Comparison of ENCODE assay signal across 8 cellular contexts in the genomic region with DNA sequence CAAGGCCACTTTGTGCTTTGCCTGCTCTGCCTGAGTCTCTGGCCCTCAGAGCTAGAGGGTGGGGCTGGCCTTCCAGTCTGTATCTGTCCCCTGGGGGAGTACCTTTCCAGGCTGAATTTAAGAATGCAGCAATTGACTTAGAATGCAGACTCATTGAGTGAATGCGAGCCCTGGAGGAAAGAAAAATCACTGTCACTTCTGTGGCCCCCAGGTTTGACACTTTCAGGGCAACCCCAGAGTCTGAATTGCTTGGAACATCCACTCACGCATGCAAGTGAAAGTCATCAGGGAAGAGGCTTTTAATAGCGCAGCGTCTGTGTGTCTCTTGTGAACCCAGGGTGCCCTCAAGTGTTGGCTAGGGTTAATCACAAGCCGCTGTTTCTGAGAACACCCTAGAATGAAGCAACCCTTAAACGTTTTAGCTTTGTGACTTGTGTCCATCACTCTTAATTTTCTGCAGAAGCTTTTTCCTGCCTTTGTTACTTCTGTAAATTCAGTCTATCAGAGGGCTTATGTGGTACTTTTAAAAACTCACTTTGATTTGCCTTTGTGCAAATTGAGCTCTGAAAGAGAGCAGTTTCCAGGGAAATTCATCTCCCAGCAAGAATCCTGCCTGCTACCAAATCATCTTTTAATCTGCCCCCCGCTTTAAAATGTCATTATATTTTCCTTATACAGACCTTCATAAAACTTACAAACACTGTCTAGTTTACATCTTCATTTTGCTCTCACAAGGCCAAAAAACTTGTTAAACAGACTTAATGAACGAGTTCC.
DNase-seq lines count a peak whose midpoint lies in the region; ATAC-seq, FAIRE-seq and TF ChIP-seq lines count a peak whose summit lies in the region.

No MANE protein-coding gene starts in this region.

- H3K27me3 ChIP-seq in IMR-90 (ENCODE audit: control insufficient read depth, insufficient read depth, low read length) (peaks cover 2% of the 10 kb centered on the region; the same call in 1 of the 2 replicates), pancreas (peaks cover 0 to 2% (median 0%) of the 10 kb centered on the region in 4 donors), aorta (ENCODE audit: control insufficient read depth in 1 of 2, insufficient read depth in 2 of 2, low read length in 1 of 2) (no peaks in the 10 kb centered on the region)

- H3K27me3 Mint-ChIP-seq in activated T-helper 2 cell treated with anti-CD3 and anti-CD28 coated beads, Interferon-gamma antibody, Interleukin-2, Interleukin-4, amounts not matched to agents 10 μg/mL and 5 μg/mL and 100 μg/mL, durations not matched to agents 14 hours and 24 hours and 36 hours (ENCODE audit: low read depth): peaks cover 33% of the 10 kb centered on the region

- H3K18ac ChIP-seq in IMR-90 (ENCODE audit: low read depth, low read length): no peak overlapping the region

- dilution Hi-C loops in IMR-90 (cut with HindIII; ENCODE audit: low sequenced_read_pairs, unreplicated experiment): no loop called here

- H3K14ac ChIP-seq in IMR-90 (replicated peaks; ENCODE audit: low read depth, low read length): no peak overlapping the region

- H2BK20ac ChIP-seq in IMR-90 (ENCODE audit: low read depth, low read length): no peak overlapping the region

- peak; percentile 75 for ATAC-seq in GM19351 (IDR thresholded peaks at IDR 0.05; ENCODE audit: unreplicated experiment)
- ATAC-seq in IMR-90 (ENCODE audit: low read depth): peak; percentile 100
- peak; percentile 78 to 98 (median 98) for ATAC-seq in pancreas
- ATAC-seq in aorta (ENCODE audit: low FRiP score): peak; percentile 83

- H2BK5ac ChIP-seq in IMR-90 (ENCODE audit: low read depth, low read length, poor library complexity, severe bottlenecking): no peak overlapping the region

- H3K4me1 ChIP-seq in IMR-90 (ENCODE audit: control insufficient read depth, insufficient read depth, low read length) (no peaks in the 10 kb centered on the region), pancreas (peaks cover 0 to 2% (median 0%) of the 10 kb centered on the region in 3 donors), aorta (ENCODE audit: control insufficient read depth in 1 of 2, insufficient read depth in 2 of 2, low read length in 2 of 2) (no peaks in the 10 kb centered on the region)

- H3K36me3 ChIP-seq in IMR-90 (ENCODE audit: control insufficient read depth, insufficient read depth, low read length): no peaks in the 10 kb centered on the region
- no peaks in the 10 kb centered on the region for H3K36me3 ChIP-seq in pancreas
- H3K36me3 ChIP-seq in aorta (ENCODE audit: control insufficient read depth in 1 of 2, insufficient read depth in 2 of 2, low read length in 1 of 2): no peaks in the 10 kb centered on the region

- TF ChIP-seq POLR2A in IMR-90 (IDR thresholded peaks at IDR 0.05; ENCODE audit: low read depth, low read length): no peak

- FAIRE-seq in pancreas (lab: Jason Lieb, UNC): no peak

- H4K91ac ChIP-seq in IMR-90 (ENCODE audit: insufficient read depth, low read depth, low read length): no peak overlapping the region

- H3K4me3 ChIP-seq in IMR-90 (ENCODE audit: insufficient read depth, low read depth, low read length) (no peak overlapping the region), pancreas (no peak overlapping the region), aorta (ENCODE audit: low read length in 2 of 2) (no peak overlapping the region)

- H3K4me2 ChIP-seq in IMR-90 (ENCODE audit: low read depth, low read length): peak overlapping the region; percentile 87

- no peaks in the 10 kb centered on the region for H3K9me3 ChIP-seq in IMR-90 (ENCODE audit: control insufficient read depth, insufficient read depth, low read length)
- H3K9me3 ChIP-seq in pancreas: no peaks in the 10 kb centered on the region
- H3K9me3 ChIP-seq in aorta (ENCODE audit: control insufficient read depth, low read length): no peaks in the 10 kb centered on the region

- no peak overlapping the region for H2BK120ac ChIP-seq in IMR-90 (ENCODE audit: low read depth, low read length)

- peak; percentile 74 for TF ChIP-seq RAD21 in IMR-90 (IDR thresholded peaks at IDR 0.05; ENCODE audit: low read length)

- WGBS in IMR-90 (ENCODE audit: extremely low coverage in 2 of 2, insufficient read length in 1 of 2), 2 experiments: 17% methylated on average over 2 of the region's 8 CpGs; no CpG with 5 or more reads in 1 of the 2 experiments
- 15 to 20% methylated on average over 8 of the region's 8 CpGs for WGBS in pancreas, 2 donors
- 15 to 18% methylated on average over 8 of the region's 8 CpGs for WGBS in aorta, 2 donors

- H3K9me3 Mint-ChIP-seq in activated T-helper 2 cell treated with anti-CD3 and anti-CD28 coated beads, Interferon-gamma antibody, Interleukin-2, Interleukin-4, amounts not matched to agents 10 μg/mL and 5 μg/mL and 100 μg/mL, durations not matched to agents 14 hours and 24 hours and 36 hours: no peaks in the 10 kb centered on the region

- TF ChIP-seq CTCF in IMR-90 (conservative IDR thresholded peaks at IDR 0.05; ENCODE audit: low read depth, low read length) (peak; percentile 65), pancreas (IDR thresholded peaks at IDR 0.05) (peak in 3 of 4 donors; percentile 39 to 48 (median 46))

- no peak overlapping the region for H2AFZ ChIP-seq in IMR-90 (replicated peaks; ENCODE audit: low read length, poor library complexity)

- no peak overlapping the region for H2BK15ac ChIP-seq in IMR-90 (ENCODE audit: low read depth, low read length)

- POLR2A ChIA-PET in IMR-90 (lab: Charles Lee; ENCODE audit: unreplicated experiment): no interaction called here

- DNase-seq in CD1c-positive myeloid dendritic cell (ENCODE audit: extremely low spot score) (peak; percentile 82), IMR-90 (peak; percentile 66), RKO (ENCODE audit: low spot score) (peak; percentile 79), foreskin melanocyte (peak; percentile 55), pancreas (peak in 3 of 6 donors; percentile 31 to 62 (median 50)), aorta (peak in 1 of 2 donors; percentile 58)
- peak; percentile 44 for DNase-seq in activated T-helper 2 cell treated with anti-CD3 and anti-CD28 coated beads, Interferon-gamma antibody, Interleukin-2, Interleukin-4, amounts not matched to agents 10 μg/mL and 5 μg/mL and 100 μg/mL, durations not matched to agents 14 hours and 24 hours and 36 hours (ENCODE audit: low spot score)

- peaks cover 7% of the 10 kb centered on the region for H3K4me1 Mint-ChIP-seq in activated T-helper 2 cell treated with anti-CD3 and anti-CD28 coated beads, Interferon-gamma antibody, Interleukin-2, Interleukin-4, amounts not matched to agents 10 μg/mL and 5 μg/mL and 100 μg/mL, durations not matched to agents 14 hours and 24 hours and 36 hours (ENCODE audit: low read depth)

- no peaks in the 10 kb centered on the region for H3K79me1 ChIP-seq in IMR-90 (ENCODE audit: low read depth in 1 of 2, low read length in 2 of 2)

- H3K4ac ChIP-seq in IMR-90 (ENCODE audit: low read depth, low read length): no peak overlapping the region

- no peak overlapping the region for H3K27ac Mint-ChIP-seq in activated T-helper 2 cell treated with anti-CD3 and anti-CD28 coated beads, Interferon-gamma antibody, Interleukin-2, Interleukin-4, amounts not matched to agents 10 μg/mL and 5 μg/mL and 100 μg/mL, durations not matched to agents 14 hours and 24 hours and 36 hours

- H3K23ac ChIP-seq in IMR-90 (ENCODE audit: low read depth, low read length): no peak overlapping the region

- no peak overlapping the region for H4K5ac ChIP-seq in IMR-90 (ENCODE audit: low read depth, low read length)

- H3K27ac ChIP-seq in IMR-90 (ENCODE audit: insufficient read depth, low read length) (no peak overlapping the region), pancreas (no peak overlapping the region), aorta (ENCODE audit: low read depth in 1 of 2, low read length in 2 of 2) (no peak overlapping the region)

- H3K4me3 Mint-ChIP-seq in activated T-helper 2 cell treated with anti-CD3 and anti-CD28 coated beads, Interferon-gamma antibody, Interleukin-2, Interleukin-4, amounts not matched to agents 10 μg/mL and 5 μg/mL and 100 μg/mL, durations not matched to agents 14 hours and 24 hours and 36 hours (ENCODE audit: low read depth): no peak overlapping the region

- intact Hi-C loops in IMR-90 (cut with micrococcal nuclease): loop anchor here (1.0 to 5.0 kb wide), 4 partner anchors 521 to 1329 kb away; a partner anchor contains a TSS
- intact Hi-C loops in activated T-helper 2 cell treated with anti-CD3 and anti-CD28 coated beads, Interferon-gamma antibody, Interleukin-2, Interleukin-4, amounts not matched to agents 10 μg/mL and 5 μg/mL and 100 μg/mL, durations not matched to agents 14 hours and 24 hours and 36 hours (cut with micrococcal nuclease): loop anchor here (1.0 to 10.0 kb wide), 5 partner anchors 79 to 1202 kb away; a partner anchor contains a TSS
- intact Hi-C loops in pancreas (cut with DNase I): loop anchor here in 2 of 3 donors (5.0 to 10.0 kb wide), 2 partner anchors 519 to 522 kb away; no protein-coding TSS in a partner anchor
- intact Hi-C loops in aorta (cut with DNase I): no loop called here

- no peak overlapping the region for H3K9ac ChIP-seq in IMR-90 (ENCODE audit: low read depth, low read length)

- no peaks in the 10 kb centered on the region for H4K20me1 ChIP-seq in IMR-90 (ENCODE audit: insufficient read depth, low read length)

- no peak overlapping the region for H2AK9ac ChIP-seq in IMR-90 (replicated peaks; ENCODE audit: low read depth, low read length, poor library complexity)

- CTCF ChIA-PET in IMR-90 (lab: Yijun Ruan, JAX): interaction anchor here (0.7 kb wide), 1 partner anchor 1569 kb away, joined by 3 read pairs; no protein-coding TSS in a partner anchor

- H2AK5ac ChIP-seq in IMR-90 (ENCODE audit: low read depth, low read length): no peak overlapping the region

- no peak overlapping the region for H4K8ac ChIP-seq in IMR-90 (ENCODE audit: low read depth in 2 of 2, low read length in 2 of 2)

- no TSS peak for BruUV-seq in IMR-90 (replicated peaks; lab: Mats Ljungman, UMichigan)

- no peaks in the 10 kb centered on the region for H3K36me3 Mint-ChIP-seq in activated T-helper 2 cell treated with anti-CD3 and anti-CD28 coated beads, Interferon-gamma antibody, Interleukin-2, Interleukin-4, amounts not matched to agents 10 μg/mL and 5 μg/mL and 100 μg/mL, durations not matched to agents 14 hours and 24 hours and 36 hours (ENCODE audit: low read depth)

- H3K9me1 ChIP-seq in IMR-90 (ENCODE audit: insufficient read depth, low read length): no peaks in the 10 kb centered on the region

- in situ Hi-C loops in IMR-90 (cut with MboI; ENCODE audit: low sequenced_read_pairs): no loop called here

- H3K56ac ChIP-seq in IMR-90 (ENCODE audit: extremely low read depth, insufficient read depth, low read length): no peak overlapping the region

TF ChIP-seq in IMR-90, 13 proteins besides CTCF, POLR2A, EP300 and RAD21:
- TF ChIP-seq SMC3 (IDR thresholded peaks at IDR 0.05; ENCODE audit: low read depth, low read length) (peak; percentile 53; the same call in 1 of the 2 replicates), FOS (IDR thresholded peaks at IDR 0.05; ENCODE audit: low read depth, low read length) (no peak), CEBPB (IDR thresholded peaks at IDR 0.05; ENCODE audit: low read depth, low read length) (peak; percentile 44; the same call in 1 of the 2 replicates)
TF ChIP-seq in IMR-90: peak in this region for 2.

Comparison
In these comparisons a context has a peak if more than half of its experiments do, and no peak if none do; other contexts are left out.
1. intact Hi-C loops: an anchor here in IMR-90 (1.0 to 5.0 kb wide), activated T-helper 2 cell treated with anti-CD3 and anti-CD28 coated beads, Interferon-gamma antibody, Interleukin-2, Interleukin-4, amounts not matched to agents 10 μg/mL and 5 μg/mL and 100 μg/mL, durations not matched to agents 14 hours and 24 hours and 36 hours (1.0 to 10.0 kb wide) and pancreas (5.0 to 10.0 kb wide); none called in aorta.